In the genomic region with DNA sequence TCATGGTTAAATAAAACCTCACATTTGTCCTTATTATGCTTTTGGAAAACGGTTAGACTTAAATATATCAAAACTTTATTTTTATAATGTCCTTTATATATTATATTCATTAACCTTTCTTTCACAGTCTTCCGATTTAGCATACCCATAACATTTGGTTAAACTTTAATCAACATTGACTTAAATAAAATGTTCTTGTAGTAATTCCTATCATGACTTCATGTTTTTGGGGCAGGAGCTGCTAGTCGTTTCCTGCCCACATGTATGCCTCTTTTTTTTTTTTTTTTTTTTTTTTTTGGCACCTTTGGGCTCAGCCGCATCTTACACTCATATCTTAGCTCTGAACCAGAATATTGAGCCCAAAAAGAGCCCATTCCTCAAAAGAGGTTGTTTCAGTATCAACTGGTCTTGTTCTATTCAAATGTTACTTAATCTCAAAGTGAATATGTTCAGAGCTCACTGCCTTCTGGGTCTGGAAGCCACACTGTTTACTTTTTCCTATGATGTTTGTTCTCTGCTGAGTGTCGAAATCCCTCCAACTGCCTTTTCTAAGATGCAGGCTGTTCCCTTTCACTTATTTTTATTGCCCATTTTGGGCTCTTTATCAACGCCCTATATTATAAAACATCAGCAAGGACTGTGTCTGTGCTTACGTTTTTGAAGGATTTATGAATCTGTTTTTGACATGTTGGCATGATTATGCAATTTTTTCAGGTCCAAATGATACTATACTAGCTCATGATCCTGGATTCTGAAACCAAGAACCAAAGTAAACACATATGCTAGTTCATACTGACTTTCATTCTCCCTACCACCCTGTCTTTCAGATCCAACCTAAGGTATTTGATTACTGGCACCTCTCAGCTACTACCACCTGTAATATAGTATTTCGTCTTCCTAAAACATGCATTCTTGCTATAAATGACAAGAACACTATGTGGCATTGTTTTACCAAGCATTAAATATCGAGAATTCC, we compare ENCODE assay signal across 34 cellular contexts.
A peak's percentile ranks its signal among the peaks of the same experiment; 100 is the strongest.
DNase-seq lines count a peak whose midpoint lies in the region; ATAC-seq, FAIRE-seq and TF ChIP-seq lines count a peak whose summit lies in the region.
"Had no signal": no experiment of that assay in that cellular context is flagged by ENCODE, and none has a peak within 500 bp of the region (broad histone marks: within the 10 kb centered on the region; RNA-seq: fewer than 3 reads in every experiment).

No MANE protein-coding gene starts in this region.

- no peaks in the 10 kb centered on the region for H3K27me3 Mint-ChIP-seq in nephron progenitor cell (ENCODE audit: low read depth, poor library complexity)
- H3K27me3 Mint-ChIP-seq: B cell; CD8-positive, alpha-beta memory T cell; effector memory CD8-positive, alpha-beta T cell; memory B cell; progenitor cell of endocrine pancreas; T-helper 17 cell had no signal

- H3K9me3 ChIP-seq in A549: no peaks in the 10 kb centered on the region
- H3K9me3 ChIP-seq: SK-N-SH, testis, vagina had no signal

- no peaks in the 10 kb centered on the region for H3K4me1 ChIP-seq in A549
- H3K4me1 ChIP-seq: testis, vagina had no signal

- TF ChIP-seq RAD21 in A549 (conservative IDR thresholded peaks at IDR 0.05 in 1 of 2, IDR thresholded peaks at IDR 0.05 in 1 of 2): no peak

- in situ Hi-C loops in GM13976 (cut with MboI; ENCODE audit: low sequenced_read_pairs, unreplicated experiment): no loop called here

- DNase-seq in A549 (ENCODE audit: low read depth in 1 of 2, low spot score in 1 of 2) (peak in 1 of 2 experiments; percentile 23), epithelial cell of esophagus (ENCODE audit: low read depth) (peak; percentile 33), nephron progenitor cell (no peak), GM13976 (ENCODE audit: low spot score) (no peak), NCI-H1694 treated with DMSO at 0.1 percent for 48 hours (lab: John Stamatoyannopoulos, UW) (no peak)
- DNase-seq in stimulated activated CD4-positive, alpha-beta T cell treated with anti-CD3 and anti-CD28 coated beads, Interleukin-15, amount 100 ng/mL, for 24 hours: no peak
- DNase-seq: activated CD8-positive, alpha-beta T cell treated with anti-CD3 and anti-CD28 coated beads, Interleukin-2, amount 10 ng/mL, durations not matched to agents 7 days and 5 days; anterior cingulate cortex; CD8-positive, alpha-beta memory T cell; cortex of kidney; DMS79 treated with DMSO at 0.1 percent for 48 hours; effector memory CD8-positive, alpha-beta T cell; foreskin fibroblast; GF-D8; GOT3; head of caudate nucleus; IMR-90; NCI-H1105; NCI-H2029; NCI-H2227 treated with DMSO at 0.1 percent for 48 hours; NCI-H774; SK-N-SH; stimulated activated naive CD8-positive, alpha-beta T cell treated with anti-CD3 and anti-CD28 coated beads, Interleukin-15, Interleukin-2, amounts not matched to agents 100 U/mL and 50 U/mL, for 24 hours; T-helper 17 cell; testis had no signal

- peak overlapping the region; percentile 28 for H3K27ac Mint-ChIP-seq in nephron progenitor cell
- H3K27ac Mint-ChIP-seq: activated CD8-positive, alpha-beta T cell treated with anti-CD3 and anti-CD28 coated beads, Interleukin-2, amount 10 ng/mL, durations not matched to agents 7 days and 5 days; activated naive CD4-positive, alpha-beta T cell treated with anti-CD3 and anti-CD28 coated beads, Interleukin-2, amount 50 U/mL, for 72 hours; B cell; CD8-positive, alpha-beta memory T cell; effector memory CD8-positive, alpha-beta T cell; memory B cell; T-helper 17 cell had no signal

- peaks cover 7% of the 10 kb centered on the region for H3K4me1 Mint-ChIP-seq in nephron progenitor cell
- H3K4me1 Mint-ChIP-seq: B cell; CD8-positive, alpha-beta memory T cell; memory B cell; T-helper 17 cell had no signal

- H3K4me3 Mint-ChIP-seq in nephron progenitor cell: no peak overlapping the region
- H3K4me3 Mint-ChIP-seq: activated CD8-positive, alpha-beta T cell treated with anti-CD3 and anti-CD28 coated beads, Interleukin-2, amount 10 ng/mL, durations not matched to agents 7 days and 5 days; B cell; CD8-positive, alpha-beta memory T cell; effector memory CD8-positive, alpha-beta T cell; memory B cell; T-helper 17 cell had no signal

- 0 out of 3 replicates have a peak overlapping the region, but pooled peaks have one; percentile 5 for H3K4me2 ChIP-seq in A549
- H3K4me2 ChIP-seq: SK-N-SH had no signal

- H3K9me3 Mint-ChIP-seq in nephron progenitor cell: no peaks in the 10 kb centered on the region

- ATAC-seq in A549 (no peak), HG02870 (IDR thresholded peaks at IDR 0.05; ENCODE audit: unreplicated experiment) (no peak)
- ATAC-seq: activated CD8-positive, alpha-beta T cell treated with anti-CD3 and anti-CD28 coated beads, Interleukin-2, amount 10 ng/mL, durations not matched to agents 7 days and 5 days; activated naive CD4-positive, alpha-beta T cell treated with anti-CD3 and anti-CD28 coated beads, Interleukin-2, amount 50 U/mL, for 72 hours; effector memory CD8-positive, alpha-beta T cell; stimulated activated naive CD8-positive, alpha-beta T cell treated with anti-CD3 and anti-CD28 coated beads, Interleukin-15, Interleukin-2, amounts not matched to agents 100 U/mL and 50 U/mL, for 24 hours; T-helper 17 cell had no signal

- no peak for TF ChIP-seq POLR2A in A549 (IDR thresholded peaks at IDR 0.05; ENCODE audit: low read length)

- CTCF ChIA-PET in A549 (lab: Yijun Ruan, JAX): no interaction called here

- no peak overlapping the region for H3K27ac ChIP-seq in A549
- H3K27ac ChIP-seq: cardiac muscle cell, RWPE1, testis, vagina had no signal

- TF ChIP-seq EP300 in A549 (IDR thresholded peaks at IDR 0.05): no peak

- 4% methylated on average over 9 of the region's 9 CpGs for WGBS in A549 (ENCODE audit: missing lambda C conversion rate)

- POLR2A ChIA-PET in A549 (lab: Yijun Ruan, JAX): no interaction called here

- no peak for FAIRE-seq in A549 (lab: Jason Lieb, UNC)

- TF ChIP-seq CTCF in A549 (IDR thresholded peaks at IDR 0.05) (no peak), LNCAP (IDR thresholded peaks at IDR 0.05) (peak; percentile 16; the same call in 1 of the 2 replicates), epithelial cell of esophagus (IDR thresholded peaks at IDR 0.05; ENCODE audit: insufficient read depth, low read depth, low read length, missing control alignments) (no peak), nephron progenitor cell (IDR thresholded peaks at IDR 0.05) (no peak), GM13976 (IDR thresholded peaks at IDR 0.05; ENCODE audit: borderline replicate concordance, control extremely low read depth, extremely low read depth, insufficient read depth, missing control alignments) (no peak)

- no peaks in the 10 kb centered on the region for H3K36me3 Mint-ChIP-seq in nephron progenitor cell (ENCODE audit: low read depth)
- H3K36me3 Mint-ChIP-seq: activated naive CD4-positive, alpha-beta T cell treated with anti-CD3 and anti-CD28 coated beads, Interleukin-2, amount 50 U/mL, for 72 hours; CD8-positive, alpha-beta memory T cell; memory B cell had no signal

- H3K4me3 ChIP-seq in A549 (no peak overlapping the region), epithelial cell of esophagus (ENCODE audit: low read length) (no peak overlapping the region)
- H3K4me3 ChIP-seq: cardiac muscle cell, testis, vagina had no signal

TF ChIP-seq in A549, 52 proteins besides CTCF, POLR2A, EP300 and RAD21:
- no peak for TF ChIP-seq BHLHE40 (IDR thresholded peaks at IDR 0.05; ENCODE audit: low read depth, low read length)
- TF ChIP-seq FOXS1 (CRISPR knock-in tag; IDR thresholded peaks at IDR 0.05): no peak
- TF ChIP-seq NFE2L2 (conservative IDR thresholded peaks at IDR 0.05; ENCODE audit: low read length): no peak
- no peak for TF ChIP-seq POLR2AphosphoS2 (conservative IDR thresholded peaks at IDR 0.05; ENCODE audit: low read length)
